In the genomic region with DNA sequence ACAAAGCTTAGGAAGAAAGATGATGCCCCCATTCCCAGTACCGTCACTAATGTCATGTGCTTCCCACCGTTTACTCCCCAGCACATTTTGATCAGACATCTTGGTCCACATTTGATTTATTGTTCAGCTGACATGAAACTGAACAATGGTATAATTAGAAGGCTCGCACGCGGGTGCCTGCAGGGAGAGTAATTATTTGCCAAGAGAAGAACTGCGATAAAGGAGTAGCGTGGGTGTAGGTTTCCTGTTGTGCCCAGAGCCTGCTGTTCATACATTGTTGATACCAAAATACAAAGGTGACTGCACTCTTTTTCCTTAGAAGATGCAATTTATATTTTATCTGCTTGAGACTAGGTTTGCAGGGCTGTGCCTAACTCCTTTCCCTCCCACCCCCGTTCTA, we compare ENCODE assay signal across 1 cellular context.
TF ChIP-seq lines count a peak whose summit lies in the region.

No MANE protein-coding gene starts in this region.

TF ChIP-seq in HEK293, 187 proteins besides CTCF, POLR2A, EP300 and RAD21 (continued from another document):
- TF ChIP-seq, protein P1, sequence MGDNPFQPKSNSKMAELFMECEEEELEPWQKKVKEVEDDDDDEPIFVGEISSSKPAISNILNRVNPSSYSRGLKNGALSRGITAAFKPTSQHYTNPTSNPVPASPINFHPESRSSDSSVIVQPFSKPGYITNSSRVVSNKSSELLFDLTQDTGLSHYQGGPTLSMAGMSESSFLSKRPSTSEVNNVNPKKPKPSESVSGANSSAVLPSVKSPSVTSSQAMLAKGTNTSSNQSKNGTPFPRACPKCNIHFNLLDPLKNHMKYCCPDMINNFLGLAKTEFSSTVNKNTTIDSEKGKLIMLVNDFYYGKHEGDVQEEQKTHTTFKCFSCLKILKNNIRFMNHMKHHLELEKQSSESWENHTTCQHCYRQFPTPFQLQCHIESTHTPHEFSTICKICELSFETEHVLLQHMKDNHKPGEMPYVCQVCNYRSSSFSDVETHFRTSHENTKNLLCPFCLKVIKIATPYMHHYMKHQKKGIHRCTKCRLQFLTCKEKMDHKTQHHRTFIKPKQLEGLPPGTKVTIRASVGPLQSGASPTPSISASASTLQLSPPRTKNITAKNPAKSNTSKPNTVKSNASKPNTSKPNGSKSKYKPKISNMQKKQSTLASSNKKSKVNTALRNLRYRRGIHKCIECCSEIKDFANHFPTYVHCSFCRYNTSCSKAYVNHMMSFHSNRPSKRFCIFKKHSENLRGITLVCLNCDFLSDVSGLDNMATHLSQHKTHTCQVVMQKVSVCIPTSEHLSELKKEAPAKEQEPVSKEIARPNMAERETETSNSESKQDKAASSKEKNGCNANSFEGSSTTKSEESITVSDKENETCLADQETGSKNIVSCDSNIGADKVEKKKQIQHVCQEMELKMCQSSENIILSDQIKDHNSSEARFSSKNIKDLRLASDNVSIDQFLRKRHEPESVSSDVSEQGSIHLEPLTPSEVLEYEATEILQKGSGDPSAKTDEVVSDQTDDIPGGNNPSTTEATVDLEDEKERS (tag by site-specific recombination; IDR thresholded peaks at IDR 0.05), result no peak
- TF ChIP-seq, protein P2, sequence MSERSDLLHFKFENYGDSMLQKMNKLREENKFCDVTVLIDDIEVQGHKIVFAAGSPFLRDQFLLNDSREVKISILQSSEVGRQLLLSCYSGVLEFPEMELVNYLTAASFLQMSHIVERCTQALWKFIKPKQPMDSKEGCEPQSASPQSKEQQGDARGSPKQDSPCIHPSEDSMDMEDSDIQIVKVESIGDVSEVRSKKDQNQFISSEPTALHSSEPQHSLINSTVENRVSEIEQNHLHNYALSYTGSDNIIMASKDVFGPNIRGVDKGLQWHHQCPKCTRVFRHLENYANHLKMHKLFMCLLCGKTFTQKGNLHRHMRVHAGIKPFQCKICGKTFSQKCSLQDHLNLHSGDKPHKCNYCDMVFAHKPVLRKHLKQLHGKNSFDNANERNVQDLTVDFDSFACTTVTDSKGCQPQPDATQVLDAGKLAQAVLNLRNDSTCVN (tag by site-specific recombination; optimal IDR thresholded peaks at IDR 0.05), result no peak
- TF ChIP-seq ZSCAN16 (tag by site-specific recombination; IDR thresholded peaks at IDR 0.05) (0 out of 2 replicates have a peak, but pooled peaks have one; percentile 33), ZIC2 (tag by site-specific recombination; IDR thresholded peaks at IDR 0.05) (peak; percentile 81), ZSCAN30 (tag by site-specific recombination; IDR thresholded peaks at IDR 0.05) (0 out of 2 replicates have a peak, but pooled peaks have one; percentile 54), GLI4 (tag by site-specific recombination; IDR thresholded peaks at IDR 0.05) (no peak), ZNF169 (tag by site-specific recombination; IDR thresholded peaks at IDR 0.05) (no peak), ZNF660 (tag by site-specific recombination; IDR thresholded peaks at IDR 0.05) (peak; percentile 67), ZNF138 (tag by site-specific recombination; IDR thresholded peaks at IDR 0.05; ENCODE audit: borderline replicate concordance) (no peak), WT1 (tag by site-specific recombination; IDR thresholded peaks at IDR 0.05) (peak; percentile 90), ZEB2 (tag by site-specific recombination; IDR thresholded peaks at IDR 0.05) (peak; percentile 66; the same call in 1 of the 2 replicates), ZNF830 (tag by site-specific recombination; IDR thresholded peaks at IDR 0.05; ENCODE audit: low read depth) (no peak), ZNF555 (tag by site-specific recombination; conservative IDR thresholded peaks at IDR 0.05) (no peak), IKZF3 (tag by site-specific recombination; IDR thresholded peaks at IDR 0.05) (peak; percentile 67)
- TF ChIP-seq, protein P3, sequence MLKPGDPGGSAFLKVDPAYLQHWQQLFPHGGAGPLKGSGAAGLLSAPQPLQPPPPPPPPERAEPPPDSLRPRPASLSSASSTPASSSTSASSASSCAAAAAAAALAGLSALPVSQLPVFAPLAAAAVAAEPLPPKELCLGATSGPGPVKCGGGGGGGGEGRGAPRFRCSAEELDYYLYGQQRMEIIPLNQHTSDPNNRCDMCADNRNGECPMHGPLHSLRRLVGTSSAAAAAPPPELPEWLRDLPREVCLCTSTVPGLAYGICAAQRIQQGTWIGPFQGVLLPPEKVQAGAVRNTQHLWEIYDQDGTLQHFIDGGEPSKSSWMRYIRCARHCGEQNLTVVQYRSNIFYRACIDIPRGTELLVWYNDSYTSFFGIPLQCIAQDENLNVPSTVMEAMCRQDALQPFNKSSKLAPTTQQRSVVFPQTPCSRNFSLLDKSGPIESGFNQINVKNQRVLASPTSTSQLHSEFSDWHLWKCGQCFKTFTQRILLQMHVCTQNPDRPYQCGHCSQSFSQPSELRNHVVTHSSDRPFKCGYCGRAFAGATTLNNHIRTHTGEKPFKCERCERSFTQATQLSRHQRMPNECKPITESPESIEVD (tag by site-specific recombination; IDR thresholded peaks at IDR 0.05), result peak; percentile 76
- TF ChIP-seq, protein P4, sequence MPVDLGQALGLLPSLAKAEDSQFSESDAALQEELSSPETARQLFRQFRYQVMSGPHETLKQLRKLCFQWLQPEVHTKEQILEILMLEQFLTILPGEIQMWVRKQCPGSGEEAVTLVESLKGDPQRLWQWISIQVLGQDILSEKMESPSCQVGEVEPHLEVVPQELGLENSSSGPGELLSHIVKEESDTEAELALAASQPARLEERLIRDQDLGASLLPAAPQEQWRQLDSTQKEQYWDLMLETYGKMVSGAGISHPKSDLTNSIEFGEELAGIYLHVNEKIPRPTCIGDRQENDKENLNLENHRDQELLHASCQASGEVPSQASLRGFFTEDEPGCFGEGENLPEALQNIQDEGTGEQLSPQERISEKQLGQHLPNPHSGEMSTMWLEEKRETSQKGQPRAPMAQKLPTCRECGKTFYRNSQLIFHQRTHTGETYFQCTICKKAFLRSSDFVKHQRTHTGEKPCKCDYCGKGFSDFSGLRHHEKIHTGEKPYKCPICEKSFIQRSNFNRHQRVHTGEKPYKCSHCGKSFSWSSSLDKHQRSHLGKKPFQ (tag by site-specific recombination; IDR thresholded peaks at IDR 0.05), result no peak
- TF ChIP-seq, protein P5, sequence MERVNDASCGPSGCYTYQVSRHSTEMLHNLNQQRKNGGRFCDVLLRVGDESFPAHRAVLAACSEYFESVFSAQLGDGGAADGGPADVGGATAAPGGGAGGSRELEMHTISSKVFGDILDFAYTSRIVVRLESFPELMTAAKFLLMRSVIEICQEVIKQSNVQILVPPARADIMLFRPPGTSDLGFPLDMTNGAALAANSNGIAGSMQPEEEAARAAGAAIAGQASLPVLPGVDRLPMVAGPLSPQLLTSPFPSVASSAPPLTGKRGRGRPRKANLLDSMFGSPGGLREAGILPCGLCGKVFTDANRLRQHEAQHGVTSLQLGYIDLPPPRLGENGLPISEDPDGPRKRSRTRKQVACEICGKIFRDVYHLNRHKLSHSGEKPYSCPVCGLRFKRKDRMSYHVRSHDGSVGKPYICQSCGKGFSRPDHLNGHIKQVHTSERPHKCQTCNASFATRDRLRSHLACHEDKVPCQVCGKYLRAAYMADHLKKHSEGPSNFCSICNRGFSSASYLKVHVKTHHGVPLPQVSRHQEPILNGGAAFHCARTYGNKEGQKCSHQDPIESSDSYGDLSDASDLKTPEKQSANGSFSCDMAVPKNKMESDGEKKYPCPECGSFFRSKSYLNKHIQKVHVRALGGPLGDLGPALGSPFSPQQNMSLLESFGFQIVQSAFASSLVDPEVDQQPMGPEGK (tag by site-specific recombination; IDR thresholded peaks at IDR 0.05), result peak; percentile 34; the same call in 1 of the 2 replicates
- TF ChIP-seq, protein P6, sequence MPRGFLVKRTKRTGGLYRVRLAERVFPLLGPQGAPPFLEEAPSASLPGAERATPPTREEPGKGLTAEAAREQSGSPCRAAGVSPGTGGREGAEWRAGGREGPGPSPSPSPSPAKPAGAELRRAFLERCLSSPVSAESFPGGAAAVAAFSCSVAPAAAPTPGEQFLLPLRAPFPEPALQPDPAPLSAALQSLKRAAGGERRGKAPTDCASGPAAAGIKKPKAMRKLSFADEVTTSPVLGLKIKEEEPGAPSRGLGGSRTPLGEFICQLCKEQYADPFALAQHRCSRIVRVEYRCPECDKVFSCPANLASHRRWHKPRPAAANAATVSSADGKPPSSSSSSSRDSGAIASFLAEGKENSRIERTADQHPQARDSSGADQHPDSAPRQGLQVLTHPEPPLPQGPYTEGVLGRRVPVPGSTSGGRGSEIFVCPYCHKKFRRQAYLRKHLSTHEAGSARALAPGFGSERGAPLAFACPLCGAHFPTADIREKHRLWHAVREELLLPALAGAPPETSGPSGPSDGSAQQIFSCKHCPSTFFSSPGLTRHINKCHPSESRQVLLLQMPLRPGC (tag by site-specific recombination; IDR thresholded peaks at IDR 0.05), result peak; percentile 46; the same call in 1 of the 2 replicates
- TF ChIP-seq, protein P7, sequence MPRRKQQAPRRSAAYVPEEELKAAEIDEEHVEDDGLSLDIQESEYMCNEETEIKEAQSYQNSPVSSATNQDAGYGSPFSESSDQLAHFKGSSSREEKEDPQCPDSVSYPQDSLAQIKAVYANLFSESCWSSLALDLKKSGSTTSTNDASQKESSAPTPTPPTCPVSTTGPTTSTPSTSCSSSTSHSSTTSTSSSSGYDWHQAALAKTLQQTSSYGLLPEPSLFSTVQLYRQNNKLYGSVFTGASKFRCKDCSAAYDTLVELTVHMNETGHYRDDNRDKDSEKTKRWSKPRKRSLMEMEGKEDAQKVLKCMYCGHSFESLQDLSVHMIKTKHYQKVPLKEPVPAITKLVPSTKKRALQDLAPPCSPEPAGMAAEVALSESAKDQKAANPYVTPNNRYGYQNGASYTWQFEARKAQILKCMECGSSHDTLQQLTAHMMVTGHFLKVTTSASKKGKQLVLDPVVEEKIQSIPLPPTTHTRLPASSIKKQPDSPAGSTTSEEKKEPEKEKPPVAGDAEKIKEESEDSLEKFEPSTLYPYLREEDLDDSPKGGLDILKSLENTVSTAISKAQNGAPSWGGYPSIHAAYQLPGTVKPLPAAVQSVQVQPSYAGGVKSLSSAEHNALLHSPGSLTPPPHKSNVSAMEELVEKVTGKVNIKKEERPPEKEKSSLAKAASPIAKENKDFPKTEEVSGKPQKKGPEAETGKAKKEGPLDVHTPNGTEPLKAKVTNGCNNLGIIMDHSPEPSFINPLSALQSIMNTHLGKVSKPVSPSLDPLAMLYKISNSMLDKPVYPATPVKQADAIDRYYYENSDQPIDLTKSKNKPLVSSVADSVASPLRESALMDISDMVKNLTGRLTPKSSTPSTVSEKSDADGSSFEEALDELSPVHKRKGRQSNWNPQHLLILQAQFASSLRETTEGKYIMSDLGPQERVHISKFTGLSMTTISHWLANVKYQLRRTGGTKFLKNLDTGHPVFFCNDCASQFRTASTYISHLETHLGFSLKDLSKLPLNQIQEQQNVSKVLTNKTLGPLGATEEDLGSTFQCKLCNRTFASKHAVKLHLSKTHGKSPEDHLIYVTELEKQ (tag by site-specific recombination; IDR thresholded peaks at IDR 0.05; ENCODE audit: borderline replicate concordance), result peak; percentile 79; the same call in 1 of the 2 replicates
TF ChIP-seq in HEK293: peak in this region for 35.
